ENCODE assay signal across 8 cellular contexts in the genomic region with DNA sequence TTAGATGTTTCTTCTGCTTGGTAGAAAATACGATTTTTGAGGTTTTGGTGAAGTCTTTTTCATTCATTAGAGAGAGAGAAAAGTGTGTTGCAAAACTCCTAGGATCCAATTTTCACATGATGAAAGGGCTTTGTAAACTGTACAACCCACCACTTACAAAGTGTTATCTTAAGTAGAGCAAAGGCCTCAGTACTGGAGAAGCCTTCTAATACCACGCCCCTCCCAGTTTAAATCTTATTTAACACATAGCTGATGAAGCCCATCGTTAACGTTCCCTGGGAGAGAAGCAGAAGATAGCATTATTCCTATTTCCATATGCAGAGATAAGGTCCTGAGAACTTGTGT. TPM values are rescaled to one million over a fixed set of nuclear protein-coding genes. Genes with fewer than 3 reads are reported as not detected.
DNase-seq lines count a peak whose midpoint lies in the region; ATAC-seq and TF ChIP-seq lines count a peak whose summit lies in the region.

No MANE protein-coding gene starts in this region.

- peak overlapping the region; percentile 83 for H2AFZ ChIP-seq in PC-9

- CTCF ChIA-PET in PC-9 (lab: Charles Lee) = interaction anchor here (0.6 to 0.7 kb wide), 2 partner anchors 52 to 184 kb away, joined by 3 to 6 read pairs; no protein-coding TSS in a partner anchor

- H3K27me3 Mint-ChIP-seq in activated T-cell treated with anti-CD3 and anti-CD28 coated beads, Interleukin-2, amount 50 U/mL, for 4 hours (ENCODE audit: low read depth) = no peaks in the 10 kb centered on the region
- peaks cover 6% of the 10 kb centered on the region for H3K27me3 Mint-ChIP-seq in neural crest cell (ENCODE audit: low read depth)

- H3K36me3 ChIP-seq in PC-9 (ENCODE audit: low read depth) = no peaks in the 10 kb centered on the region

- ATAC-seq in activated T-cell treated with anti-CD3 and anti-CD28 coated beads, Interleukin-2, amount 50 U/mL, for 4 hours = peak; percentile 13 to 20
- ATAC-seq in GM21381 (IDR thresholded peaks at IDR 0.05; ENCODE audit: unreplicated experiment) = no peak

- DNase-seq in activated T-cell treated with anti-CD3 and anti-CD28 coated beads, Interleukin-2, amount 50 U/mL, for 4 hours = no peak
- no peak for DNase-seq in activated T-cell treated with anti-CD3 and anti-CD28 coated beads, Interleukin-2, amount 50 U/mL, for 1 hour
- DNase-seq in PC-9 = peak in 1 of 2 experiments; percentile 46
- no peak for DNase-seq in epithelial cell of prostate (ENCODE audit: low read depth, low spot score)
- DNase-seq in neural crest cell (ENCODE audit: low read depth, low spot score) = no peak
- DNase-seq in glomerular visceral epithelial cell (ENCODE audit: extremely low spot score) = no peak
- DNase-seq in NCI-H187 treated with DMSO at 0.1 percent for 48 hours (lab: John Stamatoyannopoulos, UW) = no peak

- H3K36me3 Mint-ChIP-seq in activated T-cell treated with anti-CD3 and anti-CD28 coated beads, Interleukin-2, amount 50 U/mL, for 4 hours (ENCODE audit: insufficient read depth) = no peaks in the 10 kb centered on the region
- H3K36me3 Mint-ChIP-seq in neural crest cell (ENCODE audit: low read depth) = peaks cover 8% of the 10 kb centered on the region

- peak overlapping the region; percentile 61; the same call in 1 of the 2 replicates for H3K4me3 ChIP-seq in PC-9

- POLR2A ChIA-PET in PC-9 (lab: Charles Lee; ENCODE audit: unreplicated experiment) = interaction anchor here (0.6 kb wide), 4 partner anchors 22 to 420 kb away, joined by 3 to 15 read pairs (median 7); no protein-coding TSS in a partner anchor

- H3K4me1 ChIP-seq in PC-9 (replicated peaks; ENCODE audit: insufficient read depth) = peaks cover 37% of the 10 kb centered on the region

- no TSS peak for BruUV-seq in PC-9 (replicated peaks; lab: Mats Ljungman, UMichigan)

- peak overlapping the region; percentile 91 for H3K4me2 ChIP-seq in PC-9

- H3K27me3 ChIP-seq in PC-9 (ENCODE audit: insufficient read depth, low read depth) = no peaks in the 10 kb centered on the region

- 0 out of 2 replicates have a peak, but pooled peaks cover 12% of the 10 kb centered on the region for H3K79me2 ChIP-seq in PC-9 (ENCODE audit: low read depth)

- no peaks in the 10 kb centered on the region for H3K9me3 Mint-ChIP-seq in activated T-cell treated with anti-CD3 and anti-CD28 coated beads, Interleukin-2, amount 50 U/mL, for 4 hours
- peaks cover 7% of the 10 kb centered on the region for H3K9me3 Mint-ChIP-seq in neural crest cell

- no peak overlapping the region for H3K27ac Mint-ChIP-seq in neural crest cell (ENCODE audit: unreplicated experiment)

- peaks cover 24% of the 10 kb centered on the region for H3F3A ChIP-seq in PC-9 (ENCODE audit: insufficient read depth, low read depth)

- TF ChIP-seq CTCF in PC-9 (conservative IDR thresholded peaks at IDR 0.05) = no peak
- TF ChIP-seq CTCF in neural crest cell (conservative IDR thresholded peaks at IDR 0.05) = no peak

- H3K27ac ChIP-seq in PC-9 (peak overlapping the region; percentile 76), epithelial cell of prostate (peak overlapping the region; percentile 27)

- no peaks in the 10 kb centered on the region for H3K9me2 ChIP-seq in PC-9 (ENCODE audit: insufficient read depth)

- no peaks in the 10 kb centered on the region for H3K9me3 ChIP-seq in PC-9 (ENCODE audit: insufficient read depth, low read depth)

- no peaks in the 10 kb centered on the region for H4K20me1 ChIP-seq in PC-9 (ENCODE audit: insufficient read depth)

- H3K4me1 Mint-ChIP-seq in activated T-cell treated with anti-CD3 and anti-CD28 coated beads, Interleukin-2, amount 50 U/mL, for 4 hours (ENCODE audit: low read depth) = peaks cover 26% of the 10 kb centered on the region
- H3K4me1 Mint-ChIP-seq in neural crest cell = peaks cover 38% of the 10 kb centered on the region

- H3K4me3 Mint-ChIP-seq in activated T-cell treated with anti-CD3 and anti-CD28 coated beads, Interleukin-2, amount 50 U/mL, for 4 hours = peak overlapping the region; percentile 72
- H3K4me3 Mint-ChIP-seq in neural crest cell = peak overlapping the region; percentile 41

- intact Hi-C loops in PC-9 (cut with micrococcal nuclease; ENCODE audit: unreplicated experiment) = loop anchor here (2.0 kb wide), 1 partner anchor 62 kb away; no protein-coding TSS in a partner anchor

RNA-seq across cellular contexts. Expression of a gene that starts 0.9 kb away (rescaled TPM):
- total RNA-seq in activated T-cell treated with anti-CD3 and anti-CD28 coated beads, Interleukin-2, amount 50 U/mL, for 4 hours = 1 to 10 TPM; 1.2 to 1.6 (median 1.6) TPM
- 23.3 and 24.9 TPM in 2 replicates for total RNA-seq in PC-9 (2021)
- 4.8 and 6.0 TPM in 2 replicates for total RNA-seq in neural crest cell

RNA-seq across cellular contexts. Expression of a gene that starts 26.8 kb away (rescaled TPM):
- total RNA-seq in activated T-cell treated with anti-CD3 and anti-CD28 coated beads, Interleukin-2, amount 50 U/mL, for 4 hours = 100 to 1,000 TPM; 128 to 141 (median 137) TPM
- 192 and 196 TPM in 2 replicates for total RNA-seq in PC-9 (2021)
- total RNA-seq in neural crest cell = 69.3 and 70.9 TPM in 2 replicates
